In genomic region chr1:159068877-159069276, GRCh38 we compare ENCODE assay signal across 1 cellular context.
A peak's percentile ranks its signal among the peaks of the same experiment; 100 is the strongest.
TF ChIP-seq lines count a peak whose summit lies in the region.

No MANE protein-coding gene starts in this region.

TF ChIP-seq in K562, 482 proteins besides CTCF, POLR2A, EP300 and RAD21 (continued from another document):
- TF ChIP-seq CEBPG (CRISPR knock-in tag; IDR thresholded peaks at IDR 0.05) (no peak), CEBPG (tag; conservative IDR thresholded peaks at IDR 0.05 in 1 of 2, IDR thresholded peaks at IDR 0.05 in 1 of 2) (0 out of 4 replicates have a peak, but pooled peaks of 1 of the 2 experiments have one; percentile 25), TBP (optimal IDR thresholded peaks at IDR 0.05; ENCODE audit: low read depth, low read length) (no peak), EWSR1 (IDR thresholded peaks at IDR 0.05; ENCODE audit: borderline replicate concordance, low read depth, partially characterized antibody) (no peak), SAFB2 (IDR thresholded peaks at IDR 0.05; ENCODE audit: borderline replicate concordance, low read depth, low read length, severe bottlenecking) (no peak), HNRNPK (IDR thresholded peaks at IDR 0.05; ENCODE audit: low read depth, low read length, poor library complexity, severe bottlenecking) (no peak), ZKSCAN3 (CRISPR knock-in tag; IDR thresholded peaks at IDR 0.05) (no peak), CBX5 (IDR thresholded peaks at IDR 0.05; ENCODE audit: borderline replicate concordance, low read depth) (no peak), PTRF (tag; IDR thresholded peaks at IDR 0.05) (no peak), IRF2 (CRISPR knock-in tag; IDR thresholded peaks at IDR 0.05) (no peak), ZNF274 (IDR thresholded peaks at IDR 0.05; ENCODE audit: borderline replicate concordance, low read depth, low read length) (no peak), ZNF384 (IDR thresholded peaks at IDR 0.05; ENCODE audit: low read depth, low read length) (0 out of 2 replicates have a peak, but pooled peaks have one; percentile 14), ZSCAN29 (IDR thresholded peaks at IDR 0.05) (no peak), ATF3 (IDR thresholded peaks at IDR 0.05) (peak; percentile 48), ATF3 (CRISPR knock-in tag; conservative IDR thresholded peaks at IDR 0.05) (no peak), PATZ1 (CRISPR knock-in tag; IDR thresholded peaks at IDR 0.05; ENCODE audit: borderline replicate concordance) (no peak), TSHZ1 (CRISPR knock-in tag; IDR thresholded peaks at IDR 0.05) (no peak), STAT5A (IDR thresholded peaks at IDR 0.05; ENCODE audit: borderline replicate concordance, low read length) (no peak), RB1 (IDR thresholded peaks at IDR 0.05; ENCODE audit: low read depth) (no peak), GTF2F1 (IDR thresholded peaks at IDR 0.05; ENCODE audit: low read depth, low read length) (no peak), ZNF444 (CRISPR knock-in tag; IDR thresholded peaks at IDR 0.05) (no peak), CCAR2 (IDR thresholded peaks at IDR 0.05; ENCODE audit: low read depth, low read length) (no peak), KLF10 (CRISPR knock-in tag; IDR thresholded peaks at IDR 0.05) (no peak), FOXA1 (IDR thresholded peaks at IDR 0.05; ENCODE audit: borderline replicate concordance) (no peak), THAP7 (CRISPR knock-in tag; IDR thresholded peaks at IDR 0.05) (no peak)
TF ChIP-seq in K562: peak in this region for 3.
